ENCODE assay signal across 9 cellular contexts in genomic region chr12:24997970-24998582, GRCh38. TPM values are rescaled to one million over a fixed set of nuclear protein-coding genes. Genes with fewer than 3 reads are reported as not detected.
DNase-seq lines count a peak whose midpoint lies in the region; ATAC-seq and TF ChIP-seq lines count a peak whose summit lies in the region.
"Had no signal": no experiment of that assay in that cellular context is flagged by ENCODE, and none has a peak within 500 bp of the region (broad histone marks: within the 10 kb centered on the region; RNA-seq: fewer than 3 reads in every experiment).

No MANE protein-coding gene starts in this region.

- H3K36me3 Mint-ChIP-seq in activated T-helper 1 cell treated with anti-CD3 and anti-CD28 coated beads, Interleukin-12 subunit alpha, Interleukin-12 subunit beta, Interleukin-2, Interleukin-4 antibody, amounts not matched to agents 30 ng/mL and 10 ng/mL and 1 ng/mL, durations not matched to agents 14 hours and 24 hours and 36 hours (ENCODE audit: low read depth) = no peaks in the 10 kb centered on the region
- H3K36me3 Mint-ChIP-seq: T-cell had no signal

- no peaks in the 10 kb centered on the region for H3K4me1 Mint-ChIP-seq in activated T-helper 1 cell treated with anti-CD3 and anti-CD28 coated beads, Interleukin-12 subunit alpha, Interleukin-12 subunit beta, Interleukin-2, Interleukin-4 antibody, amounts not matched to agents 30 ng/mL and 10 ng/mL and 1 ng/mL, durations not matched to agents 14 hours and 24 hours and 36 hours (ENCODE audit: low read depth)

- H2AFZ ChIP-seq in Loucy (ENCODE audit: low read length) = no peak overlapping the region

- no peak overlapping the region for H3K9ac ChIP-seq in Loucy (ENCODE audit: low read depth, low read length, poor library complexity, severe bottlenecking)

- H3K27me3 ChIP-seq in Loucy (ENCODE audit: insufficient read depth, low read length, poor library complexity, severe bottlenecking) = no peaks in the 10 kb centered on the region

- H3K4me1 ChIP-seq in Loucy (ENCODE audit: insufficient read depth, low read length, poor library complexity, severe bottlenecking) = peaks cover 14% of the 10 kb centered on the region

- ATAC-seq in GM18499 (IDR thresholded peaks at IDR 0.05; ENCODE audit: insufficient read depth, unreplicated experiment) (peak; percentile 88), GM21737 (IDR thresholded peaks at IDR 0.05; ENCODE audit: unreplicated experiment) (peak; percentile 79)

- peaks cover 15% of the 10 kb centered on the region for H3K27me3 Mint-ChIP-seq in activated T-helper 1 cell treated with anti-CD3 and anti-CD28 coated beads, Interleukin-12 subunit alpha, Interleukin-12 subunit beta, Interleukin-2, Interleukin-4 antibody, amounts not matched to agents 30 ng/mL and 10 ng/mL and 1 ng/mL, durations not matched to agents 14 hours and 24 hours and 36 hours (ENCODE audit: insufficient read depth)

- H3K36me3 ChIP-seq in Loucy (ENCODE audit: insufficient read depth, low read length) = no peaks in the 10 kb centered on the region

- no peaks in the 10 kb centered on the region for H3K79me2 ChIP-seq in Loucy (ENCODE audit: insufficient read depth, low read length)

- no peaks in the 10 kb centered on the region for H3K9me3 Mint-ChIP-seq in activated T-helper 1 cell treated with anti-CD3 and anti-CD28 coated beads, Interleukin-12 subunit alpha, Interleukin-12 subunit beta, Interleukin-2, Interleukin-4 antibody, amounts not matched to agents 30 ng/mL and 10 ng/mL and 1 ng/mL, durations not matched to agents 14 hours and 24 hours and 36 hours
- H3K9me3 Mint-ChIP-seq: T-cell had no signal

- H3K4me2 ChIP-seq in Loucy (ENCODE audit: low read depth, low read length, poor library complexity, severe bottlenecking) = peak overlapping the region; percentile 32

- H3K9me3 ChIP-seq in Loucy (ENCODE audit: insufficient read depth, low read depth, low read length) = no peaks in the 10 kb centered on the region

- H3K9me2 ChIP-seq in Loucy (replicated peaks; ENCODE audit: low read depth, low read length) = no peaks in the 10 kb centered on the region

- intact Hi-C loops in activated T-helper 1 cell treated with anti-CD3 and anti-CD28 coated beads, Interleukin-12 subunit alpha, Interleukin-12 subunit beta, Interleukin-2, Interleukin-4 antibody, amounts not matched to agents 30 ng/mL and 10 ng/mL and 1 ng/mL, durations not matched to agents 14 hours and 24 hours and 36 hours (cut with micrococcal nuclease) = no loop called here
- intact Hi-C loops in lower leg skin (cut with DNase I; ENCODE audit: low total_unique reads) = no loop called here

- no peak overlapping the region for H3K4me3 Mint-ChIP-seq in activated T-helper 1 cell treated with anti-CD3 and anti-CD28 coated beads, Interleukin-12 subunit alpha, Interleukin-12 subunit beta, Interleukin-2, Interleukin-4 antibody, amounts not matched to agents 30 ng/mL and 10 ng/mL and 1 ng/mL, durations not matched to agents 14 hours and 24 hours and 36 hours
- H3K4me3 Mint-ChIP-seq: T-cell had no signal

- TF ChIP-seq CTCF in Loucy (conservative IDR thresholded peaks at IDR 0.05; ENCODE audit: low read length) (no peak), lower leg skin (IDR thresholded peaks at IDR 0.05) (no peak)

- DNase-seq in fibroblast of gingiva (ENCODE audit: low read depth) = peak; percentile 79
- no peak for DNase-seq in G401 (ENCODE audit: low spot score)
- DNase-seq in activated T-helper 1 cell treated with anti-CD3 and anti-CD28 coated beads, Interleukin-12 subunit alpha, Interleukin-12 subunit beta, Interleukin-2, Interleukin-4 antibody, amounts not matched to agents 30 ng/mL and 10 ng/mL and 1 ng/mL, durations not matched to agents 14 hours and 24 hours and 36 hours (ENCODE audit: low spot score) = no peak
- DNase-seq in 8988T = no peak
- no peak for DNase-seq in lower leg skin (ENCODE audit: low spot score in 2 of 2)
- DNase-seq: T-cell had no signal

- no peak overlapping the region for H3K27ac Mint-ChIP-seq in activated T-helper 1 cell treated with anti-CD3 and anti-CD28 coated beads, Interleukin-12 subunit alpha, Interleukin-12 subunit beta, Interleukin-2, Interleukin-4 antibody, amounts not matched to agents 30 ng/mL and 10 ng/mL and 1 ng/mL, durations not matched to agents 14 hours and 24 hours and 36 hours

- 11 to 20% methylated on average over 4 of the region's 4 CpGs for WGBS in lower leg skin, 2 donors

- in situ Hi-C loops in G401 (cut with HindIII; ENCODE audit: low sequenced_read_pairs) = no loop called here

- H3K4me3 ChIP-seq in Loucy (ENCODE audit: low read length, poor library complexity, severe bottlenecking) (no peak overlapping the region), lower leg skin (ENCODE audit: low read depth, poor library complexity, severe bottlenecking) (no peak overlapping the region)

- no peak for TF ChIP-seq POLR2A in lower leg skin (IDR thresholded peaks at IDR 0.05)

- H4K20me1 ChIP-seq in Loucy (ENCODE audit: insufficient read depth, low read length, poor library complexity, severe bottlenecking) = no peaks in the 10 kb centered on the region

- 0 out of 2 replicates have a peak, but pooled peaks cover 3% of the 10 kb centered on the region for H3F3A ChIP-seq in Loucy (ENCODE audit: low read depth)

RNA-seq across cellular contexts. Expression of gene BCAT1, which starts 49.2 kb away (rescaled TPM):
- total RNA-seq in G401 (2014; rRNA removed; shearing (Covaris generic)) = 0.81 and 4.1 TPM in 2 replicates
- 37.3 and 42.0 TPM in 2 replicates for total RNA-seq in activated T-helper 1 cell treated with anti-CD3 and anti-CD28 coated beads, Interleukin-12 subunit alpha, Interleukin-12 subunit beta, Interleukin-2, Interleukin-4 antibody, amounts not matched to agents 30 ng/mL and 10 ng/mL and 1 ng/mL, durations not matched to agents 14 hours and 24 hours and 36 hours
- 1 to 10 TPM; 1.0 to 4.6 (median 2.8) TPM for total RNA-seq in lower leg skin
